In the genomic region with DNA sequence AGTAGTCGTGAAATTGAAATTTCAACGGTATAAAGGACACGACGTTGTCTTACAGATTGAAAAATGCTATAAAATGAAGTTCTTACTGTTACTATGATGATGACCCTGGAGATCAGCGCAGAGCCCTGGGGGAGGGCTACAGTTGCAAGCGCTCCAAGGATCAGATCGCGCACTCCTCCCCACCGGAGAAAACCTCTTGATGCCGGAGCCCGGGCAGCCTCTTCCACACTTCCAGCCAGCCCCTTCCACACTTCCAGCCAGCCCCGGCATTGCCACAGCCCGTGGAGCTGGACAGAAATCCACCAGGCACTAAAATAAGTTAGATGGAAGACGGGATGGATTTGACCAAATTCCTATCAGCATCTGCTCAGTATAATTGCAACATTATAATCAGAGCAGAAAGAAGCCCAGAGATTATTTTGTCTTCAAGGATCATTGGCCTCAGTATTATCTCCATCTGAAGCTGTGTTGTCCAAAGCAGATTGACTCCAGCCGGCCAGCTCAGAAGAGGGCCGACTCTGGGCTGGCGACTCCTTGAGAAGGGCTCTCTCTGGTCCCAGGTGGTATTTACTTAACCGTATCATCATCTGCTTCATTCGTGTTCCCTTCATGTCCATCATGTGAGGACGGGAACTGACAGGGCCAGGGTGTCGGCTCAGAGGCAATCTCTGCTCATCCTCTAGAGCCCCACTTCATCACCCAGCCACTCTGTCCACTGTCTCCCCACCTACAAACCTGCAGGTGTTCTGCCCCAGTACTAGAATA, we compare ENCODE assay signal across 1 cellular context.
TF ChIP-seq lines count a peak whose summit lies in the region.

No MANE protein-coding gene starts in this region.

TF ChIP-seq in IMR-90, 13 proteins besides CTCF, POLR2A, EP300 and RAD21 (continued from another document):
- TF ChIP-seq RCOR1 (IDR thresholded peaks at IDR 0.05; ENCODE audit: insufficient replicate concordance, low read length) (no peak), MAZ (IDR thresholded peaks at IDR 0.05; ENCODE audit: borderline replicate concordance, low read depth, low read length) (no peak), SMC3 (IDR thresholded peaks at IDR 0.05; ENCODE audit: low read depth, low read length) (no peak), RFX5 (IDR thresholded peaks at IDR 0.05; ENCODE audit: low read depth, low read length) (no peak), NFE2L2 (IDR thresholded peaks at IDR 0.05; ENCODE audit: low read depth, low read length) (no peak), CEBPB (IDR thresholded peaks at IDR 0.05; ENCODE audit: low read depth, low read length) (no peak)
